Comparison of ENCODE assay signal across 21 cellular contexts in the genomic region with DNA sequence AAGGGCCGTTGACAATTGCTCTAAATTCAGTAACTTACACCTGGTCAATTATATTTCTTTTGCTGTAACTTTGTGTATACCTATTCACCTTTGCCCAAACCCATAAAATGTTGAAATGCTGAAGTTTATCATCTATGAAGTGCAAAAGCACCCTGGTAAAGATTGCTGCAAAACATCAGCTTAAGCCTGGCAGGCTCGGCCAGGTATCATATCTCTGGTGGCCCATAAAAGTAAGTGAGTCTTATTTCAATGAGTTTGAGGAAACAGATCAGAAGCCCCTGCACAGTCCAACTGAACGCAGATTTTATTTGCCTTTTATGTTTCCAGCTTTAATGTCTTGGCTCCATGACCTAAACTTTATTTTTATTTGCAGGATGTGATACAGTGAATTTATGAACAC.
"Had no signal": no experiment of that assay in that cellular context is flagged by ENCODE, and none has a peak within 500 bp of the region (broad histone marks: within the 10 kb centered on the region; RNA-seq: fewer than 3 reads in every experiment).

No MANE protein-coding gene starts in this region.

- H3K9me3 ChIP-seq: esophagus muscularis mucosa, gastroesophageal sphincter, heart left ventricle, left lung, lower lobe of right lung had no signal

- ATAC-seq: foreskin keratinocyte; gastroesophageal sphincter; heart left ventricle; left lung; left ventricle myocardium superior; lower lobe of right lung; naive thymus-derived CD4-positive, alpha-beta T cell had no signal

- H3K4me1 Mint-ChIP-seq: immature natural killer cell; mesothelial cell of epicardium; naive thymus-derived CD4-positive, alpha-beta T cell had no signal

- H3K36me3 ChIP-seq: esophagus muscularis mucosa, gastroesophageal sphincter, heart left ventricle, left lung, lower lobe of right lung had no signal

- H3K9me3 Mint-ChIP-seq: immature natural killer cell, mesothelial cell of epicardium had no signal

- H3K4me3 Mint-ChIP-seq: immature natural killer cell; mesothelial cell of epicardium; naive thymus-derived CD4-positive, alpha-beta T cell had no signal

- H3K27ac Mint-ChIP-seq: immature natural killer cell; mesothelial cell of epicardium; naive thymus-derived CD4-positive, alpha-beta T cell had no signal

- H3K4me3 ChIP-seq: coronary artery, dorsolateral prefrontal cortex, esophagus muscularis mucosa, gastroesophageal sphincter, heart left ventricle, hepatocyte, left lung, lower lobe of right lung had no signal

- DNase-seq: dermis blood vessel endothelial cell; dorsolateral prefrontal cortex; effector CD4-positive, alpha-beta T cell; effector memory CD4-positive, alpha-beta T cell; foreskin keratinocyte; heart left ventricle; hypothalamus; immature natural killer cell; islet precursor cell; kidney; kidney glomerular epithelial cell; left lung; left ventricle myocardium superior; lower lobe of right lung; mesenchymal stem cell; naive thymus-derived CD4-positive, alpha-beta T cell had no signal

- H3K4me1 ChIP-seq: esophagus muscularis mucosa, foreskin keratinocyte, gastroesophageal sphincter, heart left ventricle, left lung, lower lobe of right lung had no signal

- H3K36me3 Mint-ChIP-seq: immature natural killer cell, mesothelial cell of epicardium had no signal

- H3K27me3 ChIP-seq: esophagus muscularis mucosa, foreskin keratinocyte, hepatocyte, left lung had no signal

- H3K27ac ChIP-seq: coronary artery, dorsolateral prefrontal cortex, esophagus muscularis mucosa, foreskin keratinocyte, gastroesophageal sphincter, heart left ventricle, hepatocyte, left lung, lower lobe of right lung had no signal
